1 cellular context compared by ENCODE assay signal in the genomic region with DNA sequence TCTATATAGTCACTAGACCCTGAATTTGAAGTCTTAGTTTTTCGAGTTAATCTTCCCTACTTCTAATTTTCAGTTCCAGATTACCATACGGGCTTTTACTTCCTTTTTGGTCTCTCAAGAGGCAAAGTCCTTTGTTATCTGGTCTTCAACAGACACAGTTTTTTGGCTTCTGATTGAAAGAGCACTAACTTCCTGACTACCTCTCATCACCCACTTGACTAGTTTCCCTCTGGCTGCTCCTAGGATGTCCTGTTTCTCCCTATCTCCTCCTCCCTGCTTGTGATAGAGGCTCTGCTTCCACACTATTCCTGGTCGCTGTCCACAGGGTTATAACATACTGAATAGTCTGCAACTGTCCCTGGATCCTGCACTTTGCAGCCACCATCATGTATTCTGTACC.
TF ChIP-seq lines count a peak whose summit lies in the region.

No MANE protein-coding gene starts in this region.

TF ChIP-seq in K562, 482 proteins besides CTCF, POLR2A, EP300 and RAD21 (continued from another document and continues in another):
- TF ChIP-seq, protein P1, sequence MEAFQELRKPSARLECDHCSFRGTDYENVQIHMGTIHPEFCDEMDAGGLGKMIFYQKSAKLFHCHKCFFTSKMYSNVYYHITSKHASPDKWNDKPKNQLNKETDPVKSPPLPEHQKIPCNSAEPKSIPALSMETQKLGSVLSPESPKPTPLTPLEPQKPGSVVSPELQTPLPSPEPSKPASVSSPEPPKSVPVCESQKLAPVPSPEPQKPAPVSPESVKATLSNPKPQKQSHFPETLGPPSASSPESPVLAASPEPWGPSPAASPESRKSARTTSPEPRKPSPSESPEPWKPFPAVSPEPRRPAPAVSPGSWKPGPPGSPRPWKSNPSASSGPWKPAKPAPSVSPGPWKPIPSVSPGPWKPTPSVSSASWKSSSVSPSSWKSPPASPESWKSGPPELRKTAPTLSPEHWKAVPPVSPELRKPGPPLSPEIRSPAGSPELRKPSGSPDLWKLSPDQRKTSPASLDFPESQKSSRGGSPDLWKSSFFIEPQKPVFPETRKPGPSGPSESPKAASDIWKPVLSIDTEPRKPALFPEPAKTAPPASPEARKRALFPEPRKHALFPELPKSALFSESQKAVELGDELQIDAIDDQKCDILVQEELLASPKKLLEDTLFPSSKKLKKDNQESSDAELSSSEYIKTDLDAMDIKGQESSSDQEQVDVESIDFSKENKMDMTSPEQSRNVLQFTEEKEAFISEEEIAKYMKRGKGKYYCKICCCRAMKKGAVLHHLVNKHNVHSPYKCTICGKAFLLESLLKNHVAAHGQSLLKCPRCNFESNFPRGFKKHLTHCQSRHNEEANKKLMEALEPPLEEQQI (IDR thresholded peaks at IDR 0.05) = no peak
- peak; percentile 84 for TF ChIP-seq TAL1 (IDR thresholded peaks at IDR 0.05)
- TF ChIP-seq SMARCC2 (IDR thresholded peaks at IDR 0.05; ENCODE audit: low read depth) = peak; percentile 40; the same call in 1 of the 2 replicates
- no peak for TF ChIP-seq ELF1 (tag; IDR thresholded peaks at IDR 0.05)
- TF ChIP-seq ARID1B (IDR thresholded peaks at IDR 0.05) = peak; percentile 91
- no peak for TF ChIP-seq FOXP1 (CRISPR knock-in tag; IDR thresholded peaks at IDR 0.05)
- TF ChIP-seq POLR2AphosphoS2 (IDR thresholded peaks at IDR 0.05; ENCODE audit: low read length) = no peak
- TF ChIP-seq JUN (IDR thresholded peaks at IDR 0.05; ENCODE audit: borderline replicate concordance, low read depth, low read length) = no peak
- no peak for TF ChIP-seq JUN (CRISPR knock-in tag; IDR thresholded peaks at IDR 0.05; ENCODE audit: borderline replicate concordance)
- TF ChIP-seq, protein P2, sequence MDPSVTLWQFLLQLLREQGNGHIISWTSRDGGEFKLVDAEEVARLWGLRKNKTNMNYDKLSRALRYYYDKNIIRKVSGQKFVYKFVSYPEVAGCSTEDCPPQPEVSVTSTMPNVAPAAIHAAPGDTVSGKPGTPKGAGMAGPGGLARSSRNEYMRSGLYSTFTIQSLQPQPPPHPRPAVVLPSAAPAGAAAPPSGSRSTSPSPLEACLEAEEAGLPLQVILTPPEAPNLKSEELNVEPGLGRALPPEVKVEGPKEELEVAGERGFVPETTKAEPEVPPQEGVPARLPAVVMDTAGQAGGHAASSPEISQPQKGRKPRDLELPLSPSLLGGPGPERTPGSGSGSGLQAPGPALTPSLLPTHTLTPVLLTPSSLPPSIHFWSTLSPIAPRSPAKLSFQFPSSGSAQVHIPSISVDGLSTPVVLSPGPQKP (CRISPR knock-in tag; IDR thresholded peaks at IDR 0.05) = no peak
- no peak for TF ChIP-seq ZBTB17 (CRISPR knock-in tag; IDR thresholded peaks at IDR 0.05)
- TF ChIP-seq, protein P3, sequence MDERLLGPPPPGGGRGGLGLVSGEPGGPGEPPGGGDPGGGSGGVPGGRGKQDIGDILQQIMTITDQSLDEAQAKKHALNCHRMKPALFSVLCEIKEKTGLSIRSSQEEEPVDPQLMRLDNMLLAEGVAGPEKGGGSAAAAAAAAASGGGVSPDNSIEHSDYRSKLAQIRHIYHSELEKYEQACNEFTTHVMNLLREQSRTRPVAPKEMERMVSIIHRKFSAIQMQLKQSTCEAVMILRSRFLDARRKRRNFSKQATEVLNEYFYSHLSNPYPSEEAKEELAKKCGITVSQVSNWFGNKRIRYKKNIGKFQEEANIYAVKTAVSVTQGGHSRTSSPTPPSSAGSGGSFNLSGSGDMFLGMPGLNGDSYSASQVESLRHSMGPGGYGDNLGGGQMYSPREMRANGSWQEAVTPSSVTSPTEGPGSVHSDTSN (CRISPR knock-in tag; IDR thresholded peaks at IDR 0.05; ENCODE audit: low read depth) = no peak
- TF ChIP-seq, protein P3 (tag; conservative IDR thresholded peaks at IDR 0.05; ENCODE audit: low read depth) = peak; percentile 53; the same call in 1 of the 2 replicates
- TF ChIP-seq CBFB (CRISPR knock-in tag; IDR thresholded peaks at IDR 0.05) = no peak
- TF ChIP-seq PCBP1 (IDR thresholded peaks at IDR 0.05; ENCODE audit: low read depth, low read length, poor library complexity, severe bottlenecking) = no peak
- TF ChIP-seq SREBF1 (IDR thresholded peaks at IDR 0.05; ENCODE audit: borderline replicate concordance, low read depth, low read length) = no peak
- no peak for TF ChIP-seq KDM2B (CRISPR knock-in tag; IDR thresholded peaks at IDR 0.05)
- no peak for TF ChIP-seq ZZZ3 (IDR thresholded peaks at IDR 0.05)
- TF ChIP-seq ZNF311 (CRISPR knock-in tag; IDR thresholded peaks at IDR 0.05) = no peak
- TF ChIP-seq CTBP1 (IDR thresholded peaks at IDR 0.05; ENCODE audit: borderline replicate concordance) = peak; percentile 39; the same call in 1 of the 2 replicates
- no peak for TF ChIP-seq SNIP1 (IDR thresholded peaks at IDR 0.05; ENCODE audit: low read depth)
- TF ChIP-seq HDAC1 (IDR thresholded peaks at IDR 0.05) = peak in 1 of 2 experiments; percentile 47; a peak in 2 of 4 replicates
- TF ChIP-seq, protein P4, sequence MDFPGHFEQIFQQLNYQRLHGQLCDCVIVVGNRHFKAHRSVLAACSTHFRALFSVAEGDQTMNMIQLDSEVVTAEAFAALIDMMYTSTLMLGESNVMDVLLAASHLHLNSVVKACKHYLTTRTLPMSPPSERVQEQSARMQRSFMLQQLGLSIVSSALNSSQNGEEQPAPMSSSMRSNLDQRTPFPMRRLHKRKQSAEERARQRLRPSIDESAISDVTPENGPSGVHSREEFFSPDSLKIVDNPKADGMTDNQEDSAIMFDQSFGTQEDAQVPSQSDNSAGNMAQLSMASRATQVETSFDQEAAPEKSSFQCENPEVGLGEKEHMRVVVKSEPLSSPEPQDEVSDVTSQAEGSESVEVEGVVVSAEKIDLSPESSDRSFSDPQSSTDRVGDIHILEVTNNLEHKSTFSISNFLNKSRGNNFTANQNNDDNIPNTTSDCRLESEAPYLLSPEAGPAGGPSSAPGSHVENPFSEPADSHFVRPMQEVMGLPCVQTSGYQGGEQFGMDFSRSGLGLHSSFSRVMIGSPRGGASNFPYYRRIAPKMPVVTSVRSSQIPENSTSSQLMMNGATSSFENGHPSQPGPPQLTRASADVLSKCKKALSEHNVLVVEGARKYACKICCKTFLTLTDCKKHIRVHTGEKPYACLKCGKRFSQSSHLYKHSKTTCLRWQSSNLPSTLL (IDR thresholded peaks at IDR 0.05) = no peak
- no peak for TF ChIP-seq NR2C2 (CRISPR knock-in tag; IDR thresholded peaks at IDR 0.05)
- TF ChIP-seq NR2C2 (tag; IDR thresholded peaks at IDR 0.05) = no peak
- TF ChIP-seq, protein P5, sequence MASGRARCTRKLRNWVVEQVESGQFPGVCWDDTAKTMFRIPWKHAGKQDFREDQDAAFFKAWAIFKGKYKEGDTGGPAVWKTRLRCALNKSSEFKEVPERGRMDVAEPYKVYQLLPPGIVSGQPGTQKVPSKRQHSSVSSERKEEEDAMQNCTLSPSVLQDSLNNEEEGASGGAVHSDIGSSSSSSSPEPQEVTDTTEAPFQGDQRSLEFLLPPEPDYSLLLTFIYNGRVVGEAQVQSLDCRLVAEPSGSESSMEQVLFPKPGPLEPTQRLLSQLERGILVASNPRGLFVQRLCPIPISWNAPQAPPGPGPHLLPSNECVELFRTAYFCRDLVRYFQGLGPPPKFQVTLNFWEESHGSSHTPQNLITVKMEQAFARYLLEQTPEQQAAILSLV (tag; IDR thresholded peaks at IDR 0.05) = no peak
- TF ChIP-seq, protein P6, sequence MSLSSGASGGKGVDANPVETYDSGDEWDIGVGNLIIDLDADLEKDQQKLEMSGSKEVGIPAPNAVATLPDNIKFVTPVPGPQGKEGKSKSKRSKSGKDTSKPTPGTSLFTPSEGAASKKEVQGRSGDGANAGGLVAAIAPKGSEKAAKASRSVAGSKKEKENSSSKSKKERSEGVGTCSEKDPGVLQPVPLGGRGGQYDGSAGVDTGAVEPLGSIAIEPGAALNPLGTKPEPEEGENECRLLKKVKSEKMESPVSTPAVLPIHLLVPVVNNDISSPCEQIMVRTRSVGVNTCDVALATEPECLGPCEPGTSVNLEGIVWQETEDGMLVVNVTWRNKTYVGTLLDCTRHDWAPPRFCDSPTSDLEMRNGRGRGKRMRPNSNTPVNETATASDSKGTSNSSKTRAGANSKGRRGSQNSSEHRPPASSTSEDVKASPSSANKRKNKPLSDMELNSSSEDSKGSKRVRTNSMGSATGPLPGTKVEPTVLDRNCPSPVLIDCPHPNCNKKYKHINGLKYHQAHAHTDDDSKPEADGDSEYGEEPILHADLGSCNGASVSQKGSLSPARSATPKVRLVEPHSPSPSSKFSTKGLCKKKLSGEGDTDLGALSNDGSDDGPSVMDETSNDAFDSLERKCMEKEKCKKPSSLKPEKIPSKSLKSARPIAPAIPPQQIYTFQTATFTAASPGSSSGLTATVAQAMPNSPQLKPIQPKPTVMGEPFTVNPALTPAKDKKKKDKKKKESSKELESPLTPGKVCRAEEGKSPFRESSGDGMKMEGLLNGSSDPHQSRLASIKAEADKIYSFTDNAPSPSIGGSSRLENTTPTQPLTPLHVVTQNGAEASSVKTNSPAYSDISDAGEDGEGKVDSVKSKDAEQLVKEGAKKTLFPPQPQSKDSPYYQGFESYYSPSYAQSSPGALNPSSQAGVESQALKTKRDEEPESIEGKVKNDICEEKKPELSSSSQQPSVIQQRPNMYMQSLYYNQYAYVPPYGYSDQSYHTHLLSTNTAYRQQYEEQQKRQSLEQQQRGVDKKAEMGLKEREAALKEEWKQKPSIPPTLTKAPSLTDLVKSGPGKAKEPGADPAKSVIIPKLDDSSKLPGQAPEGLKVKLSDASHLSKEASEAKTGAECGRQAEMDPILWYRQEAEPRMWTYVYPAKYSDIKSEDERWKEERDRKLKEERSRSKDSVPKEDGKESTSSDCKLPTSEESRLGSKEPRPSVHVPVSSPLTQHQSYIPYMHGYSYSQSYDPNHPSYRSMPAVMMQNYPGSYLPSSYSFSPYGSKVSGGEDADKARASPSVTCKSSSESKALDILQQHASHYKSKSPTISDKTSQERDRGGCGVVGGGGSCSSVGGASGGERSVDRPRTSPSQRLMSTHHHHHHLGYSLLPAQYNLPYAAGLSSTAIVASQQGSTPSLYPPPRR (CRISPR knock-in tag; IDR thresholded peaks at IDR 0.05; ENCODE audit: borderline replicate concordance) = no peak
- TF ChIP-seq FOXA1 (IDR thresholded peaks at IDR 0.05; ENCODE audit: borderline replicate concordance) = no peak
- peak; percentile 46; the same call in 1 of the 2 replicates for TF ChIP-seq ETV5 (CRISPR knock-in tag; IDR thresholded peaks at IDR 0.05; ENCODE audit: low read depth)
- no peak for TF ChIP-seq KLF10 (CRISPR knock-in tag; IDR thresholded peaks at IDR 0.05)
- TF ChIP-seq PHF8 (IDR thresholded peaks at IDR 0.05; ENCODE audit: borderline replicate concordance, low read length) = no peak
- TF ChIP-seq, protein P7, sequence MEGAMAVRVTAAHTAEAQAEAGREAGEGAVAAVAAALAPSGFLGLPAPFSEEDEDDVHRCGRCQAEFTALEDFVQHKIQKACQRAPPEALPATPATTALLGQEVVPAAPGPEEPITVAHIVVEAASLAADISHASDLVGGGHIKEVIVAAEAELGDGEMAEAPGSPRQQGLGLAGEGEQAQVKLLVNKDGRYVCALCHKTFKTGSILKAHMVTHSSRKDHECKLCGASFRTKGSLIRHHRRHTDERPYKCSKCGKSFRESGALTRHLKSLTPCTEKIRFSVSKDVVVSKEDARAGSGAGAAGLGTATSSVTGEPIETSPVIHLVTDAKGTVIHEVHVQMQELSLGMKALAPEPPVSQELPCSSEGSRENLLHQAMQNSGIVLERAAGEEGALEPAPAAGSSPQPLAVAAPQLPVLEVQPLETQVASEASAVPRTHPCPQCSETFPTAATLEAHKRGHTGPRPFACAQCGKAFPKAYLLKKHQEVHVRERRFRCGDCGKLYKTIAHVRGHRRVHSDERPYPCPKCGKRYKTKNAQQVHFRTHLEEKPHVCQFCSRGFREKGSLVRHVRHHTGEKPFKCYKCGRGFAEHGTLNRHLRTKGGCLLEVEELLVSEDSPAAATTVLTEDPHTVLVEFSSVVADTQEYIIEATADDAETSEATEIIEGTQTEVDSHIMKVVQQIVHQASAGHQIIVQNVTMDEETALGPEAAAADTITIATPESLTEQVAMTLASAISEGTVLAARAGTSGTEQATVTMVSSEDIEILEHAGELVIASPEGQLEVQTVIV (CRISPR knock-in tag; IDR thresholded peaks at IDR 0.05; ENCODE audit: borderline replicate concordance) = no peak
- TF ChIP-seq POLR3A (IDR thresholded peaks at IDR 0.05; ENCODE audit: borderline replicate concordance, extremely low read depth, insufficient read depth, insufficient read length) = no peak
- no peak for TF ChIP-seq ZNF3 (CRISPR knock-in tag; IDR thresholded peaks at IDR 0.05)
- TF ChIP-seq FOXK2 (conservative IDR thresholded peaks at IDR 0.05 in 1 of 2, IDR thresholded peaks at IDR 0.05 in 1 of 2; ENCODE audit: low read depth in 2 of 2) = no peak
- TF ChIP-seq HNRNPUL1 (IDR thresholded peaks at IDR 0.05; ENCODE audit: low read length) = no peak
- no peak for TF ChIP-seq CBX5 (IDR thresholded peaks at IDR 0.05; ENCODE audit: borderline replicate concordance, low read depth)
- TF ChIP-seq, protein P8, sequence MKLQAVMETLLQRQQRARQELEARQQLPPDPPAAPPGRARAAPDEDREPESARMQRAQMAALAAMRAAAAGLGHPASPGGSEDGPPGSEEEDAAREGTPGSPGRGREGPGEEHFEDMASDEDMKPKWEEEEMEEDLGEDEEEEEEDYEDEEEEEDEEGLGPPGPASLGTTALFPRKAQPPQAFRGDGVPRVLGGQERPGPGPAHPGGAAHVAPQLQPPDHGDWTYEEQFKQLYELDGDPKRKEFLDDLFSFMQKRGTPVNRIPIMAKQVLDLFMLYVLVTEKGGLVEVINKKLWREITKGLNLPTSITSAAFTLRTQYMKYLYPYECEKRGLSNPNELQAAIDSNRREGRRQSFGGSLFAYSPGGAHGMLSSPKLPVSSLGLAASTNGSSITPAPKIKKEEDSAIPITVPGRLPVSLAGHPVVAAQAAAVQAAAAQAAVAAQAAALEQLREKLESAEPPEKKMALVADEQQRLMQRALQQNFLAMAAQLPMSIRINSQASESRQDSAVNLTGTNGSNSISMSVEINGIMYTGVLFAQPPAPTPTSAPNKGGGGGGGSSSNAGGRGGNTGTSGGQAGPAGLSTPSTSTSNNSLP (IDR thresholded peaks at IDR 0.05; ENCODE audit: borderline replicate concordance, low read depth, low read length) = no peak
- TF ChIP-seq MTA2 (IDR thresholded peaks at IDR 0.05; ENCODE audit: low read depth) = peak; percentile 71
- TF ChIP-seq MTA1 (IDR thresholded peaks at IDR 0.05; ENCODE audit: borderline replicate concordance) = 0 out of 2 replicates have a peak, but pooled peaks have one; percentile 25
- TF ChIP-seq XRCC3 (IDR thresholded peaks at IDR 0.05) = no peak
- no peak for TF ChIP-seq POLR3G (IDR thresholded peaks at IDR 0.05; ENCODE audit: extremely low read depth, insufficient read length, insufficient replicate concordance)
- TF ChIP-seq COPS2 (conservative IDR thresholded peaks at IDR 0.05) = no peak
- TF ChIP-seq ELF2 (CRISPR knock-in tag; IDR thresholded peaks at IDR 0.05) = no peak
- TF ChIP-seq ATF7 (IDR thresholded peaks at IDR 0.05) = no peak
- TF ChIP-seq RBM14 (IDR thresholded peaks at IDR 0.05; ENCODE audit: borderline replicate concordance, insufficient read depth, low read depth, low read length) = no peak
- TF ChIP-seq TARDBP (IDR thresholded peaks at IDR 0.05) = no peak
